Comparison of ENCODE assay signal across 23 cellular contexts in genomic region chr17:15393414-15393813, GRCh38. TPM values are rescaled to one million over a fixed set of nuclear protein-coding genes. Genes with fewer than 3 reads are reported as not detected.
"Had no signal": no experiment of that assay in that cellular context is flagged by ENCODE, and none has a peak within 500 bp of the region (broad histone marks: within the 10 kb centered on the region; RNA-seq: fewer than 3 reads in every experiment).

No MANE protein-coding gene starts in this region.

- H3K4me3 Mint-ChIP-seq: IgD-negative memory B cell had no signal

- H3K27ac Mint-ChIP-seq: IgD-negative memory B cell had no signal

- H3K4me3 ChIP-seq: K562 had no signal

- H3K4me1 Mint-ChIP-seq: IgD-negative memory B cell had no signal

- ATAC-seq: HepG2, K562, Panc1 had no signal

- H3K36me3 Mint-ChIP-seq: IgD-negative memory B cell had no signal

- H3K9me3 ChIP-seq: SK-N-SH had no signal

- DNase-seq: Kasumi-1, MM.1S, NCI-H1092 treated with DMSO at 0.1 percent for 48 hours, NCI-H1436, NCI-H187, NCI-H2029 treated with DMSO at 0.1 percent for 48 hours, NCI-H2171 treated with DMSO at 0.1 percent for 48 hours, NCI-H524, NCI-H526 treated with DMSO at 0.1 percent for 48 hours, NCI-H774, SHP77, SK-N-SH, SW 1271 had no signal

- FAIRE-seq: HepG2, K562 had no signal

- H3K27ac ChIP-seq: KMS-11, RWPE1 had no signal

- H3K9ac ChIP-seq: KMS-11, SK-N-SH had no signal

RNA-seq across cellular contexts. Expression of gene TEKT3, which starts 52.0 kb away (rescaled TPM):
- total RNA-seq: HT1080, K562, M059J, NCI-H460, SK-MEL-5 had no signal
